In the genomic region with DNA sequence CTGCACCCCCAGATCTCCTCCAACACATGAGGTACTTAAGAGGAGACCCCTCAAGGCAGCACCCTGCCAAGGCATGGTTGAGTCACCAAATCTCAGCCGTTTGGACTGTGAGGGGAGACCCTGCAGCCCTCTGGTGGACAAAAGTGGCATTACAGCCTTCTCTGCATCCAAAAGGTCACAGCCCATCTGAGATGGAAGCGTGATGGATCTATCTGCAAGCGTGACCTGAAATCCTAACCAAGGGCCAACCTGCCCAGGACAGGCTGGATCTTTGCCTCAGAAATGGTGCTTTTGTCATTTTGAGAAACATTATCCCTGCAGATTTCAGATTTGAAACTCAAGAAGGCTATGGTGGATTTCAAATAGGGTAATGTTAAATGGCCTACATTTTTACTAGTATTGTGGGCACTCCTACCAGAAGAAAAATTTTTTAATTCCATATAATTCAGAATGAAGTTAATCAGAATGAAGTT, we compare ENCODE assay signal across 9 cellular contexts. TPM values are rescaled to one million over a fixed set of nuclear protein-coding genes. Genes with fewer than 3 reads are reported as not detected.
DNase-seq lines count a peak whose midpoint lies in the region; ATAC-seq lines count a peak whose summit lies in the region.
"Had no signal": no experiment of that assay in that cellular context is flagged by ENCODE, and none has a peak within 500 bp of the region (broad histone marks: within the 10 kb centered on the region; RNA-seq: fewer than 3 reads in every experiment).

No MANE protein-coding gene starts in this region.

- no peaks in the 10 kb centered on the region for H3K4me1 Mint-ChIP-seq in activated CD4-positive, alpha-beta T cell treated with anti-CD3 and anti-CD28 coated beads for 36 hours
- H3K4me1 Mint-ChIP-seq: IgD-negative memory B cell had no signal

- POLR2A ChIA-PET in activated CD4-positive, alpha-beta T cell treated with anti-CD3 and anti-CD28 coated beads for 36 hours (lab: Charles Lee) = no interaction called here

- no peak overlapping the region for H3K27ac Mint-ChIP-seq in activated CD4-positive, alpha-beta T cell treated with anti-CD3 and anti-CD28 coated beads for 36 hours
- H3K27ac Mint-ChIP-seq: IgD-negative memory B cell had no signal

- H3K36me3 Mint-ChIP-seq in activated CD4-positive, alpha-beta T cell treated with anti-CD3 and anti-CD28 coated beads for 36 hours (ENCODE audit: low read depth) = no peaks in the 10 kb centered on the region
- H3K36me3 Mint-ChIP-seq: IgD-negative memory B cell had no signal

- ATAC-seq in GM21526 (IDR thresholded peaks at IDR 0.05; ENCODE audit: low FRiP score, unreplicated experiment) (peak; percentile 65), HG03521 (IDR thresholded peaks at IDR 0.05; ENCODE audit: unreplicated experiment) (no peak)
- ATAC-seq in activated CD4-positive, alpha-beta T cell treated with anti-CD3 and anti-CD28 coated beads for 36 hours = peak; percentile 91

- CTCF ChIA-PET in activated CD4-positive, alpha-beta T cell treated with anti-CD3 and anti-CD28 coated beads for 36 hours (lab: Charles Lee) = interaction anchor here (0.8 to 4.7 kb wide), 12 partner anchors 13 to 341 kb away, joined by 3 to 34 read pairs (median 5); no protein-coding TSS in a partner anchor

- H3K4me3 Mint-ChIP-seq in activated CD4-positive, alpha-beta T cell treated with anti-CD3 and anti-CD28 coated beads for 36 hours = no peak overlapping the region
- H3K4me3 Mint-ChIP-seq: IgD-negative memory B cell had no signal

- DNase-seq in CD1c-positive myeloid dendritic cell (ENCODE audit: extremely low spot score) (peak; percentile 83), NCI-H2107 (lab: John Stamatoyannopoulos, UW) (peak; percentile 78), cerebellum (ENCODE audit: low spot score) (peak; percentile 69), left kidney (ENCODE audit: low read depth, low spot score) (peak; percentile 84)
- DNase-seq in activated CD4-positive, alpha-beta T cell treated with anti-CD3 and anti-CD28 coated beads for 36 hours = peak; percentile 91
- peak; percentile 89 for DNase-seq in stimulated activated CD4-positive, alpha-beta T cell treated with anti-CD3 and anti-CD28 coated beads, Interleukin-4, amount 100 ng/mL, for 24 hours

- no peaks in the 10 kb centered on the region for H3K9me3 Mint-ChIP-seq in activated CD4-positive, alpha-beta T cell treated with anti-CD3 and anti-CD28 coated beads for 36 hours (ENCODE audit: low read depth)
- H3K9me3 Mint-ChIP-seq: IgD-negative memory B cell had no signal

- no peaks in the 10 kb centered on the region for H3K27me3 Mint-ChIP-seq in activated CD4-positive, alpha-beta T cell treated with anti-CD3 and anti-CD28 coated beads for 36 hours

- intact Hi-C loops in activated CD4-positive, alpha-beta T cell treated with anti-CD3 and anti-CD28 coated beads for 36 hours (cut with DNase I, micrococcal nuclease) = loop anchor here (1.0 kb wide), 3 partner anchors 203 to 341 kb away; no protein-coding TSS in a partner anchor

RNA-seq across cellular contexts. Expression of a gene that starts 23.7 kb away (rescaled TPM):
- total RNA-seq in activated CD4-positive, alpha-beta T cell treated with anti-CD3 and anti-CD28 coated beads for 36 hours = 10 to 100 TPM; 32.2 to 36.2 TPM
- total RNA-seq in cerebellum = 8.0 TPM

RNA-seq across cellular contexts. Expression of a gene that starts 58.9 kb away (rescaled TPM):
- total RNA-seq in activated CD4-positive, alpha-beta T cell treated with anti-CD3 and anti-CD28 coated beads for 36 hours = 10 to 100 TPM; 27.5 to 27.6 TPM
- 4.7 TPM for total RNA-seq in cerebellum
